9 cellular contexts compared by ENCODE assay signal in genomic region chr1:147504801-147505303, GRCh38. TPM values are rescaled to one million over a fixed set of nuclear protein-coding genes. Genes with fewer than 3 reads are reported as not detected.
DNase-seq lines count a peak whose midpoint lies in the region; TF ChIP-seq lines count a peak whose summit lies in the region.
"Had no signal": no experiment of that assay in that cellular context is flagged by ENCODE, and none has a peak within 500 bp of the region (broad histone marks: within the 10 kb centered on the region; RNA-seq: fewer than 3 reads in every experiment).

No MANE protein-coding gene starts in this region.

- no peak for TF ChIP-seq CTCF in A673 (conservative IDR thresholded peaks at IDR 0.05; ENCODE audit: low read depth, low read length)

- no peaks in the 10 kb centered on the region for H3K27me3 ChIP-seq in A673 (replicated peaks; ENCODE audit: insufficient read depth, low read depth, low read length, poor library complexity)
- H3K27me3 ChIP-seq in layer of hippocampus (ENCODE audit: control insufficient read depth, insufficient read depth, low read length), result no peaks in the 10 kb centered on the region

- H3K4me1 ChIP-seq in A673 (ENCODE audit: insufficient read depth, low read length, poor library complexity, severe bottlenecking), result peaks cover 12% of the 10 kb centered on the region

- intact Hi-C loops in A673 (cut with micrococcal nuclease; ENCODE audit: unreplicated experiment), result no loop called here

- DNase-seq in A673 (ENCODE audit: low spot score) (peak; percentile 65), NCI-H1105 treated with DMSO at 0.1 percent for 48 hours (lab: John Stamatoyannopoulos, UW) (peak; percentile 59), astrocyte of the hippocampus (ENCODE audit: low read depth, low spot score) (peak; percentile 83), DMS114 treated with DMSO at 0.1 percent for 48 hours (lab: John Stamatoyannopoulos, UW; ENCODE audit: unreplicated experiment) (no peak), cerebellum (ENCODE audit: low spot score) (no peak), MV-4-11 (lab: John Stamatoyannopoulos, UW) (no peak), mucosa of gallbladder (ENCODE audit: low spot score) (no peak)
- DNase-seq: activated B cell treated with CpG ODN at 0.5 μM for 24 hours had no signal

- CTCF ChIA-PET in A673 (lab: Charles Lee), result interaction anchor here (0.7 kb wide), 1 partner anchor 347 kb away, joined by 3 read pairs; no protein-coding TSS in a partner anchor

- no peaks in the 10 kb centered on the region for H3K9me3 ChIP-seq in A673 (ENCODE audit: low read depth, low read length, poor library complexity, severe bottlenecking)

- no peaks in the 10 kb centered on the region for H3K36me3 ChIP-seq in A673 (ENCODE audit: insufficient read depth, low read length, poor library complexity, severe bottlenecking)

- H3K27ac ChIP-seq in A673 (ENCODE audit: low read depth, low read length, poor library complexity, severe bottlenecking), result peak overlapping the region; percentile 11
- H3K27ac ChIP-seq in layer of hippocampus (ENCODE audit: low read depth, low read length), result peak overlapping the region; percentile 42

- no TSS peak for BruUV-seq in A673 (replicated peaks; lab: Mats Ljungman, UMichigan)

- POLR2A ChIA-PET in A673 (lab: Charles Lee; ENCODE audit: low non-redundant PET), result no interaction called here

- H3K4me3 ChIP-seq in A673 (ENCODE audit: low read depth, low read length, poor library complexity, severe bottlenecking), result no peak overlapping the region

RNA-seq across cellular contexts. Expression of gene BCL9, which starts 36.4 kb away (rescaled TPM):
- total RNA-seq in A673 (2021) (28.3 and 28.4 TPM in 2 replicates), cerebellum (13.2 TPM), mucosa of gallbladder (23.6 TPM)

Comparison
In these comparisons a context has a peak if more than half of its experiments do, and no peak if none do; other contexts are left out.
1. DNase-seq: peak in A673 (single experiment), NCI-H1105 treated with DMSO at 0.1 percent for 48 hours (single experiment) and astrocyte of the hippocampus (single experiment); none in DMS114 treated with DMSO at 0.1 percent for 48 hours (single experiment), cerebellum (single experiment), MV-4-11 (single experiment) and mucosa of gallbladder (single experiment).